31 cellular contexts compared by ENCODE assay signal in genomic region chr20:59068534-59068933, GRCh38. TPM values are rescaled to one million over a fixed set of nuclear protein-coding genes. Genes with fewer than 3 reads are reported as not detected.
"Had no signal": no experiment of that assay in that cellular context is flagged by ENCODE, and none has a peak within 500 bp of the region (broad histone marks: within the 10 kb centered on the region; RNA-seq: fewer than 3 reads in every experiment).

No MANE protein-coding gene starts in this region.

- H3K27ac Mint-ChIP-seq: activated B cell treated with CpG ODN at 0.5 μM for 24 hours; activated CD8-positive, alpha-beta T cell treated with anti-CD3 and anti-CD28 coated beads for 36 hours; activated naive CD4-positive, alpha-beta T cell treated with anti-CD3 and anti-CD28 coated beads for 36 hours; activated naive CD4-positive, alpha-beta T cell treated with anti-CD3 and anti-CD28 coated beads, Interleukin-2, amount 50 U/mL, for 24 hours; activated naive CD8-positive, alpha-beta T cell treated with anti-CD3 and anti-CD28 coated beads for 36 hours; activated naive CD8-positive, alpha-beta T cell treated with anti-CD3 and anti-CD28 coated beads, Interleukin-2, amount 50 U/mL, for 24 hours; activated T-helper 1 cell treated with anti-CD3 and anti-CD28 coated beads, Interleukin-12 subunit alpha, Interleukin-12 subunit beta, Interleukin-2, Interleukin-4 antibody, amounts not matched to agents 30 ng/mL and 10 ng/mL and 1 ng/mL, durations not matched to agents 14 hours and 24 hours and 36 hours; activated T-helper 2 cell treated with anti-CD3 and anti-CD28 coated beads, Interferon-gamma antibody, Interleukin-2, Interleukin-4, amounts not matched to agents 10 μg/mL and 5 μg/mL and 100 μg/mL, durations not matched to agents 14 hours and 24 hours and 36 hours had no signal

- DNase-seq: activated B cell treated with CpG ODN at 0.5 μM for 24 hours; activated CD4-positive, alpha-beta T cell treated with anti-CD3 and anti-CD28 coated beads for 48 hours; activated CD4-positive, alpha-beta T cell treated with anti-CD3 and anti-CD28 coated beads, Interleukin-2, amount 50 U/mL, for 1 hour; activated CD4-positive, alpha-beta T cell treated with anti-CD3 and anti-CD28 coated beads, Interleukin-2, amount 50 U/mL, for 48 hours; activated CD8-positive, alpha-beta memory T cell treated with anti-CD3 and anti-CD28 coated beads for 24 hours; activated CD8-positive, alpha-beta T cell treated with anti-CD3 and anti-CD28 coated beads for 36 hours; activated effector memory CD4-positive, alpha-beta T cell treated with anti-CD3 and anti-CD28 coated beads, Interleukin-2, amount 50 U/mL, for 16 hours; activated naive CD4-positive, alpha-beta T cell treated with anti-CD3 and anti-CD28 coated beads for 36 hours; activated naive CD8-positive, alpha-beta T cell treated with anti-CD3 and anti-CD28 coated beads for 36 hours; activated naive CD8-positive, alpha-beta T cell treated with anti-CD3 and anti-CD28 coated beads, Interleukin-2, amount 50 U/mL, for 24 hours; activated T-cell treated with anti-CD3 and anti-CD28 coated beads, Interleukin-2, amount 50 U/mL, for 4 hours; adrenal gland; amygdala; aorta; body of pancreas; cortex of kidney; effector CD8-positive, alpha-beta T cell; foreskin fibroblast; glutamatergic neuron; heart left ventricle; T-helper 2 cell had no signal

- H3K27me3 ChIP-seq: adrenal gland, body of pancreas, heart left ventricle had no signal

- H3K9me3 ChIP-seq: adrenal gland, body of pancreas, heart left ventricle had no signal

- ATAC-seq: activated CD4-positive, CD25-positive, alpha-beta regulatory T cell treated with anti-CD3 and anti-CD28 coated beads, Interleukin-2, amount 50 U/mL, for 24 hours; activated CD8-positive, alpha-beta T cell treated with anti-CD3 and anti-CD28 coated beads for 36 hours; activated naive CD8-positive, alpha-beta T cell treated with anti-CD3 and anti-CD28 coated beads, Interleukin-2, amount 50 U/mL, for 24 hours; activated T-cell treated with anti-CD3 and anti-CD28 coated beads, Interleukin-2, amount 50 U/mL, for 4 hours; body of pancreas; esophagus mucosa; heart left ventricle had no signal

- H3K9me3 Mint-ChIP-seq: activated B cell treated with CpG ODN at 0.5 μM for 24 hours; activated CD8-positive, alpha-beta T cell treated with anti-CD3 and anti-CD28 coated beads for 36 hours; activated naive CD4-positive, alpha-beta T cell treated with anti-CD3 and anti-CD28 coated beads for 36 hours; activated naive CD4-positive, alpha-beta T cell treated with anti-CD3 and anti-CD28 coated beads, Interleukin-2, amount 50 U/mL, for 24 hours; activated naive CD8-positive, alpha-beta T cell treated with anti-CD3 and anti-CD28 coated beads for 36 hours; activated naive CD8-positive, alpha-beta T cell treated with anti-CD3 and anti-CD28 coated beads, Interleukin-2, amount 50 U/mL, for 24 hours; activated T-cell treated with anti-CD3 and anti-CD28 coated beads, Interleukin-2, amount 50 U/mL, for 4 hours; activated T-helper 1 cell treated with anti-CD3 and anti-CD28 coated beads, Interleukin-12 subunit alpha, Interleukin-12 subunit beta, Interleukin-2, Interleukin-4 antibody, amounts not matched to agents 30 ng/mL and 10 ng/mL and 1 ng/mL, durations not matched to agents 14 hours and 24 hours and 36 hours; activated T-helper 2 cell treated with anti-CD3 and anti-CD28 coated beads, Interferon-gamma antibody, Interleukin-2, Interleukin-4, amounts not matched to agents 10 μg/mL and 5 μg/mL and 100 μg/mL, durations not matched to agents 14 hours and 24 hours and 36 hours had no signal

- H3K36me3 ChIP-seq: adrenal gland, heart left ventricle had no signal

- H3K4me3 Mint-ChIP-seq: activated B cell treated with CpG ODN at 0.5 μM for 24 hours; activated CD8-positive, alpha-beta T cell treated with anti-CD3 and anti-CD28 coated beads for 36 hours; activated naive CD4-positive, alpha-beta T cell treated with anti-CD3 and anti-CD28 coated beads for 36 hours; activated naive CD4-positive, alpha-beta T cell treated with anti-CD3 and anti-CD28 coated beads, Interleukin-2, amount 50 U/mL, for 24 hours; activated naive CD8-positive, alpha-beta T cell treated with anti-CD3 and anti-CD28 coated beads for 36 hours; activated naive CD8-positive, alpha-beta T cell treated with anti-CD3 and anti-CD28 coated beads, Interleukin-2, amount 50 U/mL, for 24 hours; activated T-cell treated with anti-CD3 and anti-CD28 coated beads, Interleukin-2, amount 50 U/mL, for 4 hours; activated T-helper 1 cell treated with anti-CD3 and anti-CD28 coated beads, Interleukin-12 subunit alpha, Interleukin-12 subunit beta, Interleukin-2, Interleukin-4 antibody, amounts not matched to agents 30 ng/mL and 10 ng/mL and 1 ng/mL, durations not matched to agents 14 hours and 24 hours and 36 hours had no signal

- FAIRE-seq: colon, frontal cortex had no signal

- H3K36me3 Mint-ChIP-seq: activated naive CD4-positive, alpha-beta T cell treated with anti-CD3 and anti-CD28 coated beads, Interleukin-2, amount 50 U/mL, for 24 hours; activated naive CD8-positive, alpha-beta T cell treated with anti-CD3 and anti-CD28 coated beads for 36 hours had no signal

- H3K4me3 ChIP-seq: adrenal gland, body of pancreas, heart left ventricle had no signal

- H3K27ac ChIP-seq: adrenal gland, body of pancreas, heart left ventricle had no signal

- H3K4me1 ChIP-seq: adrenal gland, body of pancreas had no signal

RNA-seq across cellular contexts. Expression of gene TUBB1, which starts 49.3 kb away (rescaled TPM):
- total RNA-seq: activated CD8-positive, alpha-beta T cell treated with anti-CD3 and anti-CD28 coated beads for 36 hours; activated naive CD4-positive, alpha-beta T cell treated with anti-CD3 and anti-CD28 coated beads for 36 hours; activated naive CD8-positive, alpha-beta T cell treated with anti-CD3 and anti-CD28 coated beads for 36 hours; activated T-cell treated with anti-CD3 and anti-CD28 coated beads, Interleukin-2, amount 50 U/mL, for 4 hours; activated T-helper 1 cell treated with anti-CD3 and anti-CD28 coated beads, Interleukin-12 subunit alpha, Interleukin-12 subunit beta, Interleukin-2, Interleukin-4 antibody, amounts not matched to agents 30 ng/mL and 10 ng/mL and 1 ng/mL, durations not matched to agents 14 hours and 24 hours and 36 hours; activated T-helper 2 cell treated with anti-CD3 and anti-CD28 coated beads, Interferon-gamma antibody, Interleukin-2, Interleukin-4, amounts not matched to agents 10 μg/mL and 5 μg/mL and 100 μg/mL, durations not matched to agents 14 hours and 24 hours and 36 hours; body of pancreas; chondrocyte; epithelial cell of proximal tubule; esophagus mucosa; T-helper 1 cell treated with Interleukin-12 subunit alpha and Interleukin-12 subunit beta and Interleukin-4 antibody, amounts not matched to agents 30 ng/mL and 1 ng/mL, for 36 hours had no signal
- polyA plus RNA-seq: aorta had no signal
